ENCODE assay signal across 8 cellular contexts in genomic region chr13:61950828-61951227, GRCh38.
"Had no signal": no experiment of that assay in that cellular context is flagged by ENCODE, and none has a peak within 500 bp of the region (broad histone marks: within the 10 kb centered on the region; RNA-seq: fewer than 3 reads in every experiment).

No MANE protein-coding gene starts in this region.

- H2AFZ ChIP-seq: GM23248 had no signal

- H3K27ac ChIP-seq: GM23248 had no signal

- H3K9me3 ChIP-seq: HAP-1 had no signal

- H3K4me3 ChIP-seq: GM23248, HAP-1 had no signal

- DNase-seq: GM23248, GOT3, H7, H9, HCEC 1CT, HFFc6 had no signal

- H3K4me3 Mint-ChIP-seq: H9, HFFc6 had no signal

- H3K9me3 Mint-ChIP-seq: H9, HFFc6 had no signal

- H3K4me1 ChIP-seq: HAP-1 had no signal

- H3K4me1 Mint-ChIP-seq: H9 had no signal

- H3K27ac Mint-ChIP-seq: H9, HFFc6 had no signal

- H3K36me3 ChIP-seq: HAP-1 had no signal

- ATAC-seq: HCT116 had no signal
